ENCODE assay signal across 4 cellular contexts in the genomic region with DNA sequence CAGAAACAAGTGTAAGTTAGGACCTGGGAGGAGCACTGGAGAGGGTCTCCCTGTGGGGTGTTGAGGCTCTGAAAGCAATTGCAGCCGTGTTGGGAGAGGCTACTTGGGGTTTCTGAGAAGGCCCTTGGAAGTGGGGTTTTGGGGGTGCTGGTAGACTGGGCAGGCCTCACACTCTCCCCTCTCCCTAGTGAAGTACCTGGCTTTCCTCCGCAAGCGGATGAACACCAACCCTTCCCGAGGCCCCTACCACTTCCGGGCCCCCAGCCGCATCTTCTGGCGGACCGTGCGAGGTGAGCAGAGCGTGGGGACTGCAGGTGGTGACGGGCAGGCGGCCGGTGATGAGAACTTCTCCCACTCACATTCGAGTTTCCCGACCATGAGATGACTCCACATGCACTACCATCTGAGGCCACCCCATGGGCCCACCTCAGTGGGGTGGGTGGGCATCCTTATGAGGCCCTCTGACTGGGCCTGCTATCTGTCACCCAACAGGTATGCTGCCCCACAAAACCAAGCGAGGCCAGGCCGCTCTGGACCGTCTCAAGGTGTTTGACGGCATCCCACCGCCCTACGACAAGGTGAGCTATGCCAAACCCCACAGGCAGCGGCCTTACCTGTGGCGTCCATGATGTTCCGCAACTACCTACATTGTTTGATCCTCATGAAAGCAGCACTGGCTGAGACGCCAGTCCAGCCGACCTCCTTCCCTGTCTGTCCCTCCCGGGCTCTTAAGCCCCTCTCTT. TPM values are rescaled to one million over a fixed set of nuclear protein-coding genes. Genes with fewer than 3 reads are reported as not detected.
DNase-seq lines count a peak whose midpoint lies in the region; ATAC-seq and TF ChIP-seq lines count a peak whose summit lies in the region.

No MANE protein-coding gene starts in this region.

- H3K4me3 ChIP-seq in GM23338 (peak overlapping the region; percentile 95; the same call in 1 of the 2 replicates), epithelial cell of esophagus (ENCODE audit: low read length) (peak overlapping the region; percentile 96)

- peaks cover 31% of the 10 kb centered on the region for H3K79me2 ChIP-seq in GM23338 (replicated peaks; ENCODE audit: insufficient read depth)

- H3K4me2 ChIP-seq in GM23338 = peak overlapping the region; percentile 96; the same call in 1 of the 2 replicates

- H3K27ac Mint-ChIP-seq in GM23338 = peak overlapping the region; percentile 99

- TF ChIP-seq CTCF in GM23338 (conservative IDR thresholded peaks at IDR 0.05; ENCODE audit: low read depth in 2 of 2) = no peak
- no peak for TF ChIP-seq CTCF in epithelial cell of esophagus (IDR thresholded peaks at IDR 0.05; ENCODE audit: insufficient read depth, low read depth, low read length, missing control alignments)

- H3K27me3 Mint-ChIP-seq in GM23338 (ENCODE audit: insufficient read depth, low read depth, poor library complexity) = peaks cover 70% of the 10 kb centered on the region

- peaks cover 14% of the 10 kb centered on the region; the same call in 1 of the 2 replicates for H3K4me1 ChIP-seq in GM23338 (ENCODE audit: insufficient read depth)

- peak overlapping the region; percentile 98 for H3K4me3 Mint-ChIP-seq in GM23338

- no peaks in the 10 kb centered on the region for H3K27me3 ChIP-seq in GM23338 (ENCODE audit: insufficient read depth)

- DNase-seq in GM23338 (ENCODE audit: low spot score) = no peak
- no peak for DNase-seq in epithelial cell of esophagus (ENCODE audit: low read depth)
- DNase-seq in iPS-NIHi7 (ENCODE audit: extremely low spot score) = no peak
- DNase-seq in occipital lobe (lab: John Stamatoyannopoulos, UW) = no peak

- ATAC-seq in GM23338 = no peak

- H2AFZ ChIP-seq in GM23338 = no peak overlapping the region

- peaks cover 73% of the 10 kb centered on the region for H3F3A ChIP-seq in GM23338 (replicated peaks; ENCODE audit: low read depth)

- H3K36me3 ChIP-seq in GM23338 (ENCODE audit: insufficient read depth) = peaks cover 40% of the 10 kb centered on the region

- peaks cover 18% of the 10 kb centered on the region for H3K9me3 Mint-ChIP-seq in GM23338

- H3K27ac ChIP-seq in GM23338 (ENCODE audit: low read depth) = peak overlapping the region; percentile 100

- peaks cover 23% of the 10 kb centered on the region for H4K20me1 ChIP-seq in GM23338 (replicated peaks; ENCODE audit: insufficient read depth)

- no peaks in the 10 kb centered on the region for H3K9me2 ChIP-seq in GM23338 (ENCODE audit: insufficient read depth)

- peaks cover 13% of the 10 kb centered on the region; the same call in 2 of the 3 replicates for H3K4me1 Mint-ChIP-seq in GM23338

- H3K36me3 Mint-ChIP-seq in GM23338 (ENCODE audit: low read depth) = peaks cover 64% of the 10 kb centered on the region

TF ChIP-seq in GM23338, 12 proteins besides CTCF, POLR2A, EP300 and RAD21:
- no peak for TF ChIP-seq EZH2 (IDR thresholded peaks at IDR 0.05; ENCODE audit: low read depth, unreplicated experiment)

RNA-seq across cellular contexts. Expression of a gene that starts 3.0 kb away (rescaled TPM):
- 2,007 and 2,412 TPM in 2 replicates for total RNA-seq in GM23338 (2014; rRNA removed; shearing (Covaris generic))
- polyA plus RNA-seq in GM23338 (2016; fragmentation: Nextera tagmentation; extraction: Ambion mirVana) = 2,105 and 2,261 TPM in 2 replicates
- 2,203 TPM for total RNA-seq in occipital lobe

RNA-seq across cellular contexts. Expression of a gene that starts 5.8 kb away (rescaled TPM):
- 4,006 and 4,643 TPM in 2 replicates for total RNA-seq in GM23338 (2014; rRNA removed; shearing (Covaris generic))
- polyA plus RNA-seq in GM23338 (2016; fragmentation: Nextera tagmentation; extraction: Ambion mirVana) = 2,646 and 2,793 TPM in 2 replicates
- total RNA-seq in occipital lobe = 3,859 TPM

RNA-seq across cellular contexts. Expression of a gene that starts 16.4 kb away (rescaled TPM):
- total RNA-seq in GM23338 (2014; rRNA removed; shearing (Covaris generic)) = 0.49 TPM in 1 of 2 replicates, not detected in the other
- 1.8 and 3.3 TPM in 2 replicates for polyA plus RNA-seq in GM23338 (2016; fragmentation: Nextera tagmentation; extraction: Ambion mirVana)
- not detected for total RNA-seq in occipital lobe

RNA-seq across cellular contexts. Expression of a gene that starts 22.0 kb away (rescaled TPM):
- total RNA-seq in GM23338 (2014; rRNA removed; shearing (Covaris generic)) = 23.5 and 41.7 TPM in 2 replicates
- polyA plus RNA-seq in GM23338 (2016; fragmentation: Nextera tagmentation; extraction: Ambion mirVana) = 62.3 and 66.8 TPM in 2 replicates
- 12.9 TPM for total RNA-seq in occipital lobe

RNA-seq across cellular contexts. Expression of a gene that starts 37.3 kb away (rescaled TPM):
- 44.0 and 54.8 TPM in 2 replicates for total RNA-seq in GM23338 (2014; rRNA removed; shearing (Covaris generic))
- polyA plus RNA-seq in GM23338 (2016; fragmentation: Nextera tagmentation; extraction: Ambion mirVana) = 40.2 and 45.8 TPM in 2 replicates
- 2.3 TPM for total RNA-seq in occipital lobe
